1 cellular context compared by ENCODE assay signal in the genomic region with DNA sequence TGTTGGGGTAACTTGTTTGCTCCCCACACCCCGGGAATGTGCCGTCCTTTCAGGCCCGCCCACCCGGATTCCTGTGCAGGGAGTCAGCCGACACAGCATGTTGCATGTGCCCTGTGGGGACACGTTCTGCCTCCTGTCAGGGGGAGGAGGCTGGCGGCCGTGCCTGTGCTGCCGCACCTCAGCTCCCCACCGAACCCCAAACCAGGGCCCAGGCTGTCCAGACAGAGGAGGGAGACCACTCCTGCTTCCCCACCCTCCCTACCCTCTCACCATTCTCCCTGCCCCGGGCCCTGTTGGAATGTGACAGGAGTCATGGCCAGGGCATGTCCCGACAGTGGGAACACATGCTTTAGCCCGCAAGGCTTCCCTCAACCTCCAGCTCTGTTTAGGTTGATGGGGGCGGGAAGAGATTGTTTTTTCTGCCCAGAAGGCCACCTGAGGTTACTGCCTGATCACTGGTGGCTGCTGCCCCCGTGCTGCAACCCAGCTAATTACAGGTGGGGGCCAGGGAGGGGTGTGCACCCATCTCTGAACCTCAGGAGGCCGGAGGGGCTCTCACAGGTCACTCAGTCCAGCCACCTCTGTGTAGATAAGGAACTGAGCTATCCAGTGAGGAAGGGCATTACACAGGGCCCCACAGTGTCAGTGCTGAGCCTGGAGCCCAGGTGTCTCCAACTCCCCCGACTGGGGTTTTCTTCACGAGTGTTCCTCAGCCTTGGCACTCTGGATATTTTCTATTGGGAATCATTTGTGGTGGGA.
TF ChIP-seq lines count a peak whose summit lies in the region.

No MANE protein-coding gene starts in this region.

TF ChIP-seq in endothelial cell of umbilical vein, 7 proteins besides CTCF, POLR2A, EP300 and RAD21 (continued from another document):
- no peak for TF ChIP-seq MAX (IDR thresholded peaks at IDR 0.05; ENCODE audit: insufficient read depth, insufficient read length)
